Comparison of ENCODE assay signal across 22 cellular contexts in genomic region chr16:65666132-65666869, GRCh38.
DNase-seq lines count a peak whose midpoint lies in the region; ATAC-seq and TF ChIP-seq lines count a peak whose summit lies in the region.
"Had no signal": no experiment of that assay in that cellular context is flagged by ENCODE, and none has a peak within 500 bp of the region (broad histone marks: within the 10 kb centered on the region; RNA-seq: fewer than 3 reads in every experiment).

No MANE protein-coding gene starts in this region.

- H3K27me3 Mint-ChIP-seq in T-helper 2 cell treated with Interferon-gamma antibody and Interleukin-4, amounts not matched to agents 5 μg/mL and 100 μg/mL, for 36 hours (ENCODE audit: low read depth), result no peaks in the 10 kb centered on the region

- H3K27ac Mint-ChIP-seq in T-helper 2 cell treated with Interferon-gamma antibody and Interleukin-4, amounts not matched to agents 5 μg/mL and 100 μg/mL, for 36 hours, result no peak overlapping the region
- H3K27ac Mint-ChIP-seq: activated T-helper 2 cell treated with anti-CD3 and anti-CD28 coated beads, Interferon-gamma antibody, Interleukin-2, Interleukin-4, amounts not matched to agents 10 μg/mL and 5 μg/mL and 100 μg/mL, durations not matched to agents 14 hours and 24 hours and 36 hours; CD8-positive, alpha-beta memory T cell had no signal

- no peak overlapping the region for H3K4me3 ChIP-seq in astrocyte of the cerebellum (ENCODE audit: low read depth, low read length)
- H3K4me3 ChIP-seq: pancreas, sigmoid colon, tibial artery had no signal

- no peak overlapping the region for H3K27ac ChIP-seq in foreskin keratinocyte
- H3K27ac ChIP-seq: pancreas, sigmoid colon, tibial artery had no signal

- no peaks in the 10 kb centered on the region for H3K27me3 ChIP-seq in foreskin keratinocyte
- H3K27me3 ChIP-seq: pancreas, sigmoid colon, tibial artery had no signal

- ATAC-seq in foreskin keratinocyte (peak; percentile 72), sciatic nerve (peak; percentile 88)
- ATAC-seq: Panc1, pancreas had no signal

- TF ChIP-seq CTCF in astrocyte of the cerebellum (IDR thresholded peaks at IDR 0.05; ENCODE audit: low read depth, low read length, missing control alignments), result no peak
- TF ChIP-seq CTCF in foreskin keratinocyte (conservative IDR thresholded peaks at IDR 0.05), result no peak

- peaks cover 7% of the 10 kb centered on the region for H3K4me1 ChIP-seq in foreskin keratinocyte
- H3K4me1 ChIP-seq: pancreas, sigmoid colon, tibial artery had no signal

- H3K9me3 Mint-ChIP-seq in T-helper 2 cell treated with Interferon-gamma antibody and Interleukin-4, amounts not matched to agents 5 μg/mL and 100 μg/mL, for 36 hours, result peaks cover 14% of the 10 kb centered on the region

- no peak overlapping the region for H3K4me3 Mint-ChIP-seq in T-helper 2 cell treated with Interferon-gamma antibody and Interleukin-4, amounts not matched to agents 5 μg/mL and 100 μg/mL, for 36 hours
- H3K4me3 Mint-ChIP-seq: CD8-positive, alpha-beta memory T cell had no signal

- H3K36me3 Mint-ChIP-seq in T-helper 2 cell treated with Interferon-gamma antibody and Interleukin-4, amounts not matched to agents 5 μg/mL and 100 μg/mL, for 36 hours (ENCODE audit: low read depth), result no peaks in the 10 kb centered on the region
- H3K36me3 Mint-ChIP-seq: CD8-positive, alpha-beta memory T cell had no signal

- in situ Hi-C loops in astrocyte of the cerebellum (cut with HindIII; ENCODE audit: low sequenced_read_pairs), result no loop called here

- intact Hi-C loops in sciatic nerve (cut with DNase I), result no loop called here
- intact Hi-C loops in cardiac septum (cut with DNase I), result no loop called here

- DNase-seq in HT1080 (ENCODE audit: low read depth) (peak; percentile 27), astrocyte of the cerebellum (ENCODE audit: low read depth) (peak; percentile 87), foreskin keratinocyte (peak in 1 of 2 donors; percentile 39), sciatic nerve (ENCODE audit: low spot score) (no peak), NAMALWA (ENCODE audit: low spot score) (no peak), HCEC 1CT (no peak), cardiac septum (ENCODE audit: low spot score) (no peak)
- DNase-seq in T-helper 2 cell treated with Interferon-gamma antibody and Interleukin-4, amounts not matched to agents 5 μg/mL and 100 μg/mL, for 36 hours (ENCODE audit: low spot score), result no peak
- DNase-seq: activated CD4-positive, CD25-positive, alpha-beta regulatory T cell treated with anti-CD3 and anti-CD28 coated beads, Interleukin-2, amount 50 U/mL, for 72 hours; CD8-positive, alpha-beta memory T cell; central memory CD4-positive, alpha-beta T cell; DMS79 treated with DMSO at 0.1 percent for 48 hours; NCI-H1436 treated with DMSO at 0.1 percent for 48 hours; NCI-H2171 treated with DMSO at 0.1 percent for 48 hours; pancreas; sigmoid colon; SK-N-SH; stimulated activated CD4-positive, alpha-beta T cell treated with anti-CD3 and anti-CD28 coated beads, Interleukin-1b, Interleukin-23, amount 100 ng/mL, for 48 hours; stimulated activated naive CD4-positive, alpha-beta T cell; tibial artery had no signal

- H3K4me1 Mint-ChIP-seq in T-helper 2 cell treated with Interferon-gamma antibody and Interleukin-4, amounts not matched to agents 5 μg/mL and 100 μg/mL, for 36 hours (ENCODE audit: low read depth), result no peaks in the 10 kb centered on the region
- H3K4me1 Mint-ChIP-seq: CD8-positive, alpha-beta memory T cell had no signal

Comparison
In these comparisons a context has a peak if more than half of its experiments do, and no peak if none do; other contexts are left out.
1. DNase-seq: peak in HT1080 (single experiment) and astrocyte of the cerebellum (single experiment); none in sciatic nerve (single experiment), NAMALWA (single experiment), HCEC 1CT (single experiment), cardiac septum (single experiment) and T-helper 2 cell treated with Interferon-gamma antibody and Interleukin-4, amounts not matched to agents 5 μg/mL and 100 μg/mL, for 36 hours (single experiment).